1 cellular context compared by ENCODE assay signal in the genomic region with DNA sequence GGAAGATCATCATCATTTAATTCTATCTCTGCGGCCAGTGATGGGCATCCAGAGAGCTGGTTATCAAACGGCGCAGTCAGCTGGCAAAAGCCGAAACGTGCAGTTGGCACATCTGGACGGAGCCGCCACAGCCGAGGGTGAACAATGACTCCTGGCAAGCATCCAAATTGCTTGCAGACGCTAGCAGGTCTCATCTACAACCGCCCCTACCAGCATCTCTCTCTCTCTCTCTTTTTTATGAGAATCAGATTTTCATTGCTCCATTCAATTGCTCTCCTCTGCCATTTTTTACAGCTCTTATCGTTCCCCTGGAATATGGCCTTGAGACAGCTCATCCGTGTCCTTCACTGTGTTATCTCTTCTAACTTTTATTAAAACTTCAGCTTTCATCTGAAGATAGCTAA.
TF ChIP-seq lines count a peak whose summit lies in the region.

No MANE protein-coding gene starts in this region.

TF ChIP-seq in HEK293, 187 proteins besides CTCF, POLR2A, EP300 and RAD21 (continued from another document):
- TF ChIP-seq, protein P1, sequence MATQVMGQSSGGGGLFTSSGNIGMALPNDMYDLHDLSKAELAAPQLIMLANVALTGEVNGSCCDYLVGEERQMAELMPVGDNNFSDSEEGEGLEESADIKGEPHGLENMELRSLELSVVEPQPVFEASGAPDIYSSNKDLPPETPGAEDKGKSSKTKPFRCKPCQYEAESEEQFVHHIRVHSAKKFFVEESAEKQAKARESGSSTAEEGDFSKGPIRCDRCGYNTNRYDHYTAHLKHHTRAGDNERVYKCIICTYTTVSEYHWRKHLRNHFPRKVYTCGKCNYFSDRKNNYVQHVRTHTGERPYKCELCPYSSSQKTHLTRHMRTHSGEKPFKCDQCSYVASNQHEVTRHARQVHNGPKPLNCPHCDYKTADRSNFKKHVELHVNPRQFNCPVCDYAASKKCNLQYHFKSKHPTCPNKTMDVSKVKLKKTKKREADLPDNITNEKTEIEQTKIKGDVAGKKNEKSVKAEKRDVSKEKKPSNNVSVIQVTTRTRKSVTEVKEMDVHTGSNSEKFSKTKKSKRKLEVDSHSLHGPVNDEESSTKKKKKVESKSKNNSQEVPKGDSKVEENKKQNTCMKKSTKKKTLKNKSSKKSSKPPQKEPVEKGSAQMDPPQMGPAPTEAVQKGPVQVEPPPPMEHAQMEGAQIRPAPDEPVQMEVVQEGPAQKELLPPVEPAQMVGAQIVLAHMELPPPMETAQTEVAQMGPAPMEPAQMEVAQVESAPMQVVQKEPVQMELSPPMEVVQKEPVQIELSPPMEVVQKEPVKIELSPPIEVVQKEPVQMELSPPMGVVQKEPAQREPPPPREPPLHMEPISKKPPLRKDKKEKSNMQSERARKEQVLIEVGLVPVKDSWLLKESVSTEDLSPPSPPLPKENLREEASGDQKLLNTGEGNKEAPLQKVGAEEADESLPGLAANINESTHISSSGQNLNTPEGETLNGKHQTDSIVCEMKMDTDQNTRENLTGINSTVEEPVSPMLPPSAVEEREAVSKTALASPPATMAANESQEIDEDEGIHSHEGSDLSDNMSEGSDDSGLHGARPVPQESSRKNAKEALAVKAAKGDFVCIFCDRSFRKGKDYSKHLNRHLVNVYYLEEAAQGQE (tag by site-specific recombination; IDR thresholded peaks at IDR 0.05): no peak
- TF ChIP-seq, protein P2, sequence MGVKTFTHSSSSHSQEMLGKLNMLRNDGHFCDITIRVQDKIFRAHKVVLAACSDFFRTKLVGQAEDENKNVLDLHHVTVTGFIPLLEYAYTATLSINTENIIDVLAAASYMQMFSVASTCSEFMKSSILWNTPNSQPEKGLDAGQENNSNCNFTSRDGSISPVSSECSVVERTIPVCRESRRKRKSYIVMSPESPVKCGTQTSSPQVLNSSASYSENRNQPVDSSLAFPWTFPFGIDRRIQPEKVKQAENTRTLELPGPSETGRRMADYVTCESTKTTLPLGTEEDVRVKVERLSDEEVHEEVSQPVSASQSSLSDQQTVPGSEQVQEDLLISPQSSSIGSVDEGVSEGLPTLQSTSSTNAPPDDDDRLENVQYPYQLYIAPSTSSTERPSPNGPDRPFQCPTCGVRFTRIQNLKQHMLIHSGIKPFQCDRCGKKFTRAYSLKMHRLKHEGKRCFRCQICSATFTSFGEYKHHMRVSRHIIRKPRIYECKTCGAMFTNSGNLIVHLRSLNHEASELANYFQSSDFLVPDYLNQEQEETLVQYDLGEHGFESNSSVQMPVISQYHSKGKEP (tag by site-specific recombination; IDR thresholded peaks at IDR 0.05): no peak
- no peak for TF ChIP-seq ZNF473 (tag by site-specific recombination; IDR thresholded peaks at IDR 0.05)
- no peak for TF ChIP-seq ZNF585B (tag by site-specific recombination; IDR thresholded peaks at IDR 0.05)
- TF ChIP-seq ZNF311 (tag by site-specific recombination; IDR thresholded peaks at IDR 0.05; ENCODE audit: borderline replicate concordance): no peak
- no peak for TF ChIP-seq REPIN1 (tag by site-specific recombination; IDR thresholded peaks at IDR 0.05; ENCODE audit: low read depth)
- peak; percentile 43; the same call in 1 of the 2 replicates for TF ChIP-seq ZNF660 (tag by site-specific recombination; IDR thresholded peaks at IDR 0.05)
- TF ChIP-seq, protein P3, sequence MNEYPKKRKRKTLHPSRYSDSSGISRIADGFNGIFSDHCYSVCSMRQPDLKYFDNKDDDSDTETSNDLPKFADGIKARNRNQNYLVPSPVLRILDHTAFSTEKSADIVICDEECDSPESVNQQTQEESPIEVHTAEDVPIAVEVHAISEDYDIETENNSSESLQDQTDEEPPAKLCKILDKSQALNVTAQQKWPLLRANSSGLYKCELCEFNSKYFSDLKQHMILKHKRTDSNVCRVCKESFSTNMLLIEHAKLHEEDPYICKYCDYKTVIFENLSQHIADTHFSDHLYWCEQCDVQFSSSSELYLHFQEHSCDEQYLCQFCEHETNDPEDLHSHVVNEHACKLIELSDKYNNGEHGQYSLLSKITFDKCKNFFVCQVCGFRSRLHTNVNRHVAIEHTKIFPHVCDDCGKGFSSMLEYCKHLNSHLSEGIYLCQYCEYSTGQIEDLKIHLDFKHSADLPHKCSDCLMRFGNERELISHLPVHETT (tag by site-specific recombination; IDR thresholded peaks at IDR 0.05): no peak
- no peak for TF ChIP-seq ZNF423 (tag by site-specific recombination; IDR thresholded peaks at IDR 0.05)
